ENCODE assay signal across 9 cellular contexts in genomic region chr22:45503071-45503815, GRCh38. TPM values are rescaled to one million over a fixed set of nuclear protein-coding genes. Genes with fewer than 3 reads are reported as not detected.
A peak's percentile ranks its signal among the peaks of the same experiment; 100 is the strongest.
DNase-seq lines count a peak whose midpoint lies in the region; ATAC-seq and TF ChIP-seq lines count a peak whose summit lies in the region.
"Had no signal": no experiment of that assay in that cellular context is flagged by ENCODE, and none has a peak within 500 bp of the region (broad histone marks: within the 10 kb centered on the region; RNA-seq: fewer than 3 reads in every experiment).

No MANE protein-coding gene starts in this region.

- H3K36me3 ChIP-seq in SJCRH30: no peaks in the 10 kb centered on the region
- H3K36me3 ChIP-seq in rectal smooth muscle tissue (ENCODE audit: control insufficient read depth, insufficient read depth, low read length): no peaks in the 10 kb centered on the region
- H3K36me3 ChIP-seq in mucosa of descending colon (ENCODE audit: low read depth): no peaks in the 10 kb centered on the region

- intact Hi-C loops in mucosa of descending colon (cut with DNase I, micrococcal nuclease): no loop called here

- ATAC-seq in foreskin keratinocyte (peak; percentile 4), HG03095 (IDR thresholded peaks at IDR 0.05; ENCODE audit: unreplicated experiment) (no peak), mucosa of descending colon (no peak)

- H3K27ac ChIP-seq in SJCRH30 (peak overlapping the region; percentile 31; the same call in 1 of the 2 replicates), foreskin keratinocyte (peak overlapping the region; percentile 38), rectal smooth muscle tissue (ENCODE audit: low read depth, low read length) (peak overlapping the region; percentile 34)

- H3K27me3 ChIP-seq in SJCRH30: no peaks in the 10 kb centered on the region
- H3K27me3 ChIP-seq in foreskin keratinocyte: no peaks in the 10 kb centered on the region
- H3K27me3 ChIP-seq in rectal smooth muscle tissue (ENCODE audit: control insufficient read depth, insufficient read depth, low read length): peaks cover 16% of the 10 kb centered on the region

- H3K9me3 ChIP-seq in SJCRH30 (replicated peaks) (no peaks in the 10 kb centered on the region), mucosa of descending colon (no peaks in the 10 kb centered on the region)

- TF ChIP-seq CTCF in foreskin keratinocyte (conservative IDR thresholded peaks at IDR 0.05) (no peak), mucosa of descending colon (IDR thresholded peaks at IDR 0.05) (no peak)

- H3K4me1 ChIP-seq in SJCRH30: no peaks in the 10 kb centered on the region
- no peaks in the 10 kb centered on the region for H3K4me1 ChIP-seq in foreskin keratinocyte
- H3K4me1 ChIP-seq in rectal smooth muscle tissue (ENCODE audit: control insufficient read depth, insufficient read depth, low read length): peaks cover 4% of the 10 kb centered on the region
- H3K4me1 ChIP-seq in mucosa of descending colon (ENCODE audit: low read depth): peaks cover 5% of the 10 kb centered on the region

- peak overlapping the region; percentile 58 for H3K4me3 ChIP-seq in SJCRH30
- peak overlapping the region; percentile 62 for H3K4me3 ChIP-seq in rectal smooth muscle tissue (ENCODE audit: low read length)
- no peak overlapping the region for H3K4me3 ChIP-seq in mucosa of descending colon

- DNase-seq in Daoy (ENCODE audit: low read depth) (peak; percentile 52), SJCRH30 (no peak), foreskin keratinocyte (no peak), cerebellar cortex (ENCODE audit: low spot score) (no peak), NCI-H226 (no peak), mucosa of descending colon (no peak)

- no peak overlapping the region for H3K9ac ChIP-seq in rectal smooth muscle tissue (ENCODE audit: low read length)

RNA-seq across cellular contexts. Expression of gene FBLN1, which starts 0.6 kb away (rescaled TPM):
- total RNA-seq in Daoy (2014; rRNA removed; shearing (Covaris generic)): 7.2 and 10.0 TPM in 2 replicates
- total RNA-seq in SJCRH30 (2014; rRNA removed; shearing (Covaris generic)): 19.6 and 21.0 TPM in 2 replicates
- 31.9 and 44.6 TPM in 2 replicates for total RNA-seq in foreskin keratinocyte
- polyA plus RNA-seq in foreskin keratinocyte: 41.0 and 59.2 TPM in 2 replicates
- total RNA-seq in mucosa of descending colon: 100 to 1,000 TPM in 1 of 3 donors, 10 to 100 TPM in 2; 34.1 to 198 (median 88.3) TPM
- total RNA-seq: T-helper 2 cell treated with Interferon-gamma antibody and Interleukin-4, amounts not matched to agents 100 ng/mL and 5 ng/mL, for 36 hours had no signal
